Comparison of ENCODE assay signal across 8 cellular contexts in the genomic region with DNA sequence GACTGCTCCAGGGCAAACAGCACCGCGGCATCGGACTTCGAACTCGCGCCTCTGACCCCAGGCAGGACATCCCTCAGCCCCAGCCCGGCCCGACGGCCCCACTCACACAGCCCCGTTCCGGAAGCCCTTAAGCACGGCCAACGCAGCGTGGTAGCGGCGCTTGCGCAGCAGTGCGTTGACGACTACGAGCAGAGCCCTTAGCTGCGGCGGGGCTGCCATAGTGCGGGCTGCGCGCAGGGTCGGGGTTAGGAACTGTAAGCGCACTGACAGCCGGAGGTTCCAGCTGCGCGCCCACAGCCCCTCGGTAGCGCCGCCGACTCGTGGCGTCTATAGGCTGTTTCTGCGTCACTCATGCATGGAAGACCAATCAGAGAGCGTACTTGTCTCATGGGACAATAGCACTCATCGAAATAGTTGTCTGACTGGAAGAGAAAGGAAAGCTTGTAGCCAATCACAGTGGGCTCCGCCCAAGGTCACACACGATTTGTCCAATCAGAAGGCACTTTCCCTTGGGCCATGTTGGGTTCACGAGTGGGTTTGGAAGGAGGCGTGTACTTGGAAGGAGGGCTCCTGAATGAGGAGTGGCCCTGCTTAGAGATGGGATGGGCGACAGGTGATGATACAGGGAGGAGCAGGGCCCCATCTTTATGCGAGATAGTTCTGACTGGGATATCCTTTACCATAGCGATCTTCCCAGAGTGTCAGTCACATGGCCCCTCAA. TPM values are rescaled to one million over a fixed set of nuclear protein-coding genes. Genes with fewer than 3 reads are reported as not detected.
A peak's percentile ranks its signal among the peaks of the same experiment; 100 is the strongest.
DNase-seq lines count a peak whose midpoint lies in the region; ATAC-seq and TF ChIP-seq lines count a peak whose summit lies in the region.

A gene with protein sequence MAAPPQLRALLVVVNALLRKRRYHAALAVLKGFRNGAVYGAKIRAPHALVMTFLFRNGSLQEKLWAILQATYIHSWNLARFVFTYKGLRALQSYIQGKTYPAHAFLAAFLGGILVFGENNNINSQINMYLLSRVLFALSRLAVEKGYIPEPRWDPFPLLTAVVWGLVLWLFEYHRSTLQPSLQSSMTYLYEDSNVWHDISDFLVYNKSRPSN (minus strand): TSS at position 322 of the 721 bp plus-strand sequence. CDS start 103 bp downstream, at position 219.

- H3K4me1 Mint-ChIP-seq in nephron progenitor cell, result no peaks in the 10 kb centered on the region
- peaks cover 28% of the 10 kb centered on the region for H3K4me1 Mint-ChIP-seq in stimulated activated naive CD8-positive, alpha-beta T cell treated with anti-CD3 and anti-CD28 coated beads, Interleukin-15, amount 100 ng/mL, for 72 hours

- H3K9me3 Mint-ChIP-seq in nephron progenitor cell, result peaks cover 10% of the 10 kb centered on the region
- no peaks in the 10 kb centered on the region for H3K9me3 Mint-ChIP-seq in stimulated activated naive CD8-positive, alpha-beta T cell treated with anti-CD3 and anti-CD28 coated beads, Interleukin-15, amount 100 ng/mL, for 72 hours

- DNase-seq in Daoy (ENCODE audit: low read depth) (peak; percentile 92), GOT3 (lab: John Stamatoyannopoulos, UW) (peak; percentile 86), LHCN-M2 (ENCODE audit: low read depth) (peak; percentile 99), SIG-M5 (lab: John Stamatoyannopoulos, UW) (peak; percentile 92), activated gamma-delta T cell (lab: John Stamatoyannopoulos, UW) (peak; percentile 75), fibroblast of villous mesenchyme (ENCODE audit: low read depth) (peak; percentile 98), nephron progenitor cell (peak; percentile 68)
- peak; percentile 82 to 92 for DNase-seq in stimulated activated naive CD8-positive, alpha-beta T cell treated with anti-CD3 and anti-CD28 coated beads, Interleukin-15, amount 100 ng/mL, for 72 hours

- ATAC-seq in stimulated activated naive CD8-positive, alpha-beta T cell treated with anti-CD3 and anti-CD28 coated beads, Interleukin-15, amount 100 ng/mL, for 72 hours, result peak; percentile 99

- H3K27me3 Mint-ChIP-seq in nephron progenitor cell (ENCODE audit: low read depth, poor library complexity), result peaks cover 18% of the 10 kb centered on the region
- no peaks in the 10 kb centered on the region for H3K27me3 Mint-ChIP-seq in stimulated activated naive CD8-positive, alpha-beta T cell treated with anti-CD3 and anti-CD28 coated beads, Interleukin-15, amount 100 ng/mL, for 72 hours

- TF ChIP-seq CTCF in fibroblast of villous mesenchyme (IDR thresholded peaks at IDR 0.05; ENCODE audit: insufficient read depth, low read depth, low read length) (no peak), nephron progenitor cell (IDR thresholded peaks at IDR 0.05) (no peak)

- no peak within 1 kb of the TSS for H3K27ac Mint-ChIP-seq in nephron progenitor cell
- H3K27ac Mint-ChIP-seq in stimulated activated naive CD8-positive, alpha-beta T cell treated with anti-CD3 and anti-CD28 coated beads, Interleukin-15, amount 100 ng/mL, for 72 hours, result peak within 1 kb of the TSS; percentile 95 to 97

- H3K4me3 ChIP-seq in fibroblast of villous mesenchyme (ENCODE audit: low read depth, low read length), result peak within 1 kb of the TSS; percentile 80

- no peaks in the 10 kb centered on the region for H3K36me3 Mint-ChIP-seq in nephron progenitor cell (ENCODE audit: low read depth)

- peak within 1 kb of the TSS; percentile 79 for H3K4me3 Mint-ChIP-seq in nephron progenitor cell
- peak within 1 kb of the TSS; percentile 78 to 87 for H3K4me3 Mint-ChIP-seq in stimulated activated naive CD8-positive, alpha-beta T cell treated with anti-CD3 and anti-CD28 coated beads, Interleukin-15, amount 100 ng/mL, for 72 hours

RNA-seq across cellular contexts. Expression of the gene that starts here (rescaled TPM):
- 0.74 and 0.92 TPM in 2 replicates for total RNA-seq in Daoy (2014; rRNA removed; shearing (Covaris generic))
- total RNA-seq in LHCN-M2 (2014; rRNA removed) (5.5 and 6.7 TPM in 2 replicates), fibroblast of villous mesenchyme (3.9 and 5.2 TPM in 2 replicates)
- polyA plus RNA-seq in LHCN-M2 (2012), result 6.8 TPM

Comparison
In these comparisons a context has a peak if more than half of its experiments do, and no peak if none do; other contexts are left out.
1. Peak in every context shown above with its lines: DNase-seq, ATAC-seq and H3K4me3 ChIP-seq.
2. Peak in DNase-seq in Daoy; RNA of the gene not detected or under 1 TPM.